ENCODE assay signal across 1 cellular context in the genomic region with DNA sequence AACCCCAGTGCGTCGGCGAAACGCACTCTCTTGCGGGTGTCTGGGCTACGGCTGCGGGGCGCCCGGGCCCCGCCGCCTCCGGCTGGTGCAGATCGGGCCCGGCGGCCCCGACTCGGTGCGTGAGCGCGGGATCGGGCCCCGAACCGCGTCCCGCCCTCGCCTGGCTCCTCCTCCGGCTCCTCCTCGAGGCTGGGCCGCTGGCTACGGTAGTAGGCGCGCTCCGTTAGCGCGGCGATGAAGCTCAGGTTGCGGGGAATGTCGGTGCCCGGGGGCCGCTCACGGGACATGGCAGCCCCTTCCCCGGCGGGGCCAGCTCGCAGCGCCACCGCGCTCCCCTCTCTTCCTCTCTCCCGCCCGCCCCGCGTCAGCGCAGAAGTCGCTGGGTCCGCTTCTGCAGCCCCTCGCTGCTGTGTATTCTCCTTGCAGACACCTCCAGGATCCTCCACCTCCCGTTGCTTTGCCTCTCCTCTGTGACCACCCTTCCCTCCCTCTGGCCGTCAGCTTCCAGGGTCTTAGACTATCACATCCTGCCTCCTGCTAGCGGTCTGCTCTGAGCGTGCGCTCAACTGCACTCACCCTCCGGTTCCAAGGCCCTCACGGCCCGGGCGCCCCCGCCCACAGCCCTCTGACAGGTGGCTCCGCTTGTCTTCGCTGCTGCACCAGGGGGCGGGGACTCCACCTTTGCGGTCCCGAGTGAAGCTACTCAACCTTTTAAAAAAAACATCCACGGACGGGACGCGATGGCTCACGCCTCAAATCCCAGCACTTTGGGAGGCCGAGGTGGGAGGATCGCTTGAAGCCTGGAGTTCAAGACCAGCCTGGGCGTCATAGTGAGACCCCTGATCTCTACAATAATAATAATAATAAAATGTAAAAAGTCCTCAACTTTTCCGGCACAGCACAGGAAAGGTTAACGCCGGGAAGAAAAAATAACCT.
TF ChIP-seq lines count a peak whose summit lies in the region.

A gene with protein sequence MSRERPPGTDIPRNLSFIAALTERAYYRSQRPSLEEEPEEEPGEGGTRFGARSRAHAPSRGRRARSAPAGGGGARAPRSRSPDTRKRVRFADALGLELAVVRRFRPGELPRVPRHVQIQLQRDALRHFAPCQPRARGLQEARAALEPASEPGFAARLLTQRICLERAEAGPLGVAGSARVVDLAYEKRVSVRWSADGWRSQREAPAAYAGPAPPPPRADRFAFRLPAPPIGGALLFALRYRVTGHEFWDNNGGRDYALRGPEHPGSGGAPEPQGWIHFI (minus strand): TSS at position 570 of the 936 bp plus-strand sequence. CDS start 283 bp downstream, at position 287.

TF ChIP-seq in HepG2, 621 proteins besides CTCF, POLR2A, EP300 and RAD21 (continued from another document and continues in another):
- TF ChIP-seq, protein P1, sequence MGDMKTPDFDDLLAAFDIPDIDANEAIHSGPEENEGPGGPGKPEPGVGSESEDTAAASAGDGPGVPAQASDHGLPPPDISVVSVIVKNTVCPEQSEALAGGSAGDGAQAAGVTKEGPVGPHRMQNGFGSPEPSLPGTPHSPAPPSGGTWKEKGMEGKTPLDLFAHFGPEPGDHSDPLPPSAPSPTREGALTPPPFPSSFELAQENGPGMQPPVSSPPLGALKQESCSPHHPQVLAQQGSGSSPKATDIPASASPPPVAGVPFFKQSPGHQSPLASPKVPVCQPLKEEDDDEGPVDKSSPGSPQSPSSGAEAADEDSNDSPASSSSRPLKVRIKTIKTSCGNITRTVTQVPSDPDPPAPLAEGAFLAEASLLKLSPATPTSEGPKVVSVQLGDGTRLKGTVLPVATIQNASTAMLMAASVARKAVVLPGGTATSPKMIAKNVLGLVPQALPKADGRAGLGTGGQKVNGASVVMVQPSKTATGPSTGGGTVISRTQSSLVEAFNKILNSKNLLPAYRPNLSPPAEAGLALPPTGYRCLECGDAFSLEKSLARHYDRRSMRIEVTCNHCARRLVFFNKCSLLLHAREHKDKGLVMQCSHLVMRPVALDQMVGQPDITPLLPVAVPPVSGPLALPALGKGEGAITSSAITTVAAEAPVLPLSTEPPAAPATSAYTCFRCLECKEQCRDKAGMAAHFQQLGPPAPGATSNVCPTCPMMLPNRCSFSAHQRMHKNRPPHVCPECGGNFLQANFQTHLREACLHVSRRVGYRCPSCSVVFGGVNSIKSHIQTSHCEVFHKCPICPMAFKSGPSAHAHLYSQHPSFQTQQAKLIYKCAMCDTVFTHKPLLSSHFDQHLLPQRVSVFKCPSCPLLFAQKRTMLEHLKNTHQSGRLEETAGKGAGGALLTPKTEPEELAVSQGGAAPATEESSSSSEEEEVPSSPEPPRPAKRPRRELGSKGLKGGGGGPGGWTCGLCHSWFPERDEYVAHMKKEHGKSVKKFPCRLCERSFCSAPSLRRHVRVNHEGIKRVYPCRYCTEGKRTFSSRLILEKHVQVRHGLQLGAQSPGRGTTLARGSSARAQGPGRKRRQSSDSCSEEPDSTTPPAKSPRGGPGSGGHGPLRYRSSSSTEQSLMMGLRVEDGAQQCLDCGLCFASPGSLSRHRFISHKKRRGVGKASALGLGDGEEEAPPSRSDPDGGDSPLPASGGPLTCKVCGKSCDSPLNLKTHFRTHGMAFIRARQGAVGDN (CRISPR knock-in tag; IDR thresholded peaks at IDR 0.05): peak; percentile 91
- TF ChIP-seq, protein P2, sequence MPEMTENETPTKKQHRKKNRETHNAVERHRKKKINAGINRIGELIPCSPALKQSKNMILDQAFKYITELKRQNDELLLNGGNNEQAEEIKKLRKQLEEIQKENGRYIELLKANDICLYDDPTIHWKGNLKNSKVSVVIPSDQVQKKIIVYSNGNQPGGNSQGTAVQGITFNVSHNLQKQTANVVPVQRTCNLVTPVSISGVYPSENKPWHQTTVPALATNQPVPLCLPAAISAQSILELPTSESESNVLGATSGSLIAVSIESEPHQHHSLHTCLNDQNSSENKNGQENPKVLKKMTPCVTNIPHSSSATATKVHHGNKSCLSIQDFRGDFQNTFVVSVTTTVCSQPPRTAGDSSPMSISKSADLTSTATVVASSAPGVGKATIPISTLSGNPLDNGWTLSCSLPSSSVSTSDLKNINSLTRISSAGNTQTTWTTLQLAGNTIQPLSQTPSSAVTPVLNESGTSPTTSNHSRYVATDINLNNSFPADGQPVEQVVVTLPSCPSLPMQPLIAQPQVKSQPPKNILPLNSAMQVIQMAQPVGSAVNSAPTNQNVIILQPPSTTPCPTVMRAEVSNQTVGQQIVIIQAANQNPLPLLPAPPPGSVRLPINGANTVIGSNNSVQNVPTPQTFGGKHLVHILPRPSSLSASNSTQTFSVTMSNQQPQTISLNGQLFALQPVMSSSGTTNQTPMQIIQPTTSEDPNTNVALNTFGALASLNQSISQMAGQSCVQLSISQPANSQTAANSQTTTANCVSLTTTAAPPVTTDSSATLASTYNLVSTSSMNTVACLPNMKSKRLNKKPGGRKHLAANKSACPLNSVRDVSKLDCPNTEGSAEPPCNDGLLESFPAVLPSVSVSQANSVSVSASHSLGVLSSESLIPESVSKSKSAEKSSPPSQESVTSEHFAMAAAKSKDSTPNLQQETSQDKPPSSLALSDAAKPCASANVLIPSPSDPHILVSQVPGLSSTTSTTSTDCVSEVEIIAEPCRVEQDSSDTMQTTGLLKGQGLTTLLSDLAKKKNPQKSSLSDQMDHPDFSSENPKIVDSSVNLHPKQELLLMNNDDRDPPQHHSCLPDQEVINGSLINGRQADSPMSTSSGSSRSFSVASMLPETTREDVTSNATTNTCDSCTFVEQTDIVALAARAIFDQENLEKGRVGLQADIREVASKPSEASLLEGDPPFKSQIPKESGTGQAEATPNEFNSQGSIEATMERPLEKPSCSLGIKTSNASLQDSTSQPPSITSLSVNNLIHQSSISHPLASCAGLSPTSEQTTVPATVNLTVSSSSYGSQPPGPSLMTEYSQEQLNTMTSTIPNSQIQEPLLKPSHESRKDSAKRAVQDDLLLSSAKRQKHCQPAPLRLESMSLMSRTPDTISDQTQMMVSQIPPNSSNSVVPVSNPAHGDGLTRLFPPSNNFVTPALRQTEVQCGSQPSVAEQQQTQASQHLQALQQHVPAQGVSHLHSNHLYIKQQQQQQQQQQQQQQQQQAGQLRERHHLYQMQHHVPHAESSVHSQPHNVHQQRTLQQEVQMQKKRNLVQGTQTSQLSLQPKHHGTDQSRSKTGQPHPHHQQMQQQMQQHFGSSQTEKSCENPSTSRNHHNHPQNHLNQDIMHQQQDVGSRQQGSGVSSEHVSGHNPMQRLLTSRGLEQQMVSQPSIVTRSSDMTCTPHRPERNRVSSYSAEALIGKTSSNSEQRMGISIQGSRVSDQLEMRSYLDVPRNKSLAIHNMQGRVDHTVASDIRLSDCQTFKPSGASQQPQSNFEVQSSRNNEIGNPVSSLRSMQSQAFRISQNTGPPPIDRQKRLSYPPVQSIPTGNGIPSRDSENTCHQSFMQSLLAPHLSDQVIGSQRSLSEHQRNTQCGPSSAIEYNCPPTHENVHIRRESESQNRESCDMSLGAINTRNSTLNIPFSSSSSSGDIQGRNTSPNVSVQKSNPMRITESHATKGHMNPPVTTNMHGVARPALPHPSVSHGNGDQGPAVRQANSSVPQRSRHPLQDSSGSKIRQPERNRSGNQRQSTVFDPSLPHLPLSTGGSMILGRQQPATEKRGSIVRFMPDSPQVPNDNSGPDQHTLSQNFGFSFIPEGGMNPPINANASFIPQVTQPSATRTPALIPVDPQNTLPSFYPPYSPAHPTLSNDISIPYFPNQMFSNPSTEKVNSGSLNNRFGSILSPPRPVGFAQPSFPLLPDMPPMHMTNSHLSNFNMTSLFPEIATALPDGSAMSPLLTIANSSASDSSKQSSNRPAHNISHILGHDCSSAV (CRISPR knock-in tag; IDR thresholded peaks at IDR 0.05; ENCODE audit: borderline replicate concordance): peak; percentile 94
- no peak for TF ChIP-seq ZSCAN29 (CRISPR knock-in tag; conservative IDR thresholded peaks at IDR 0.05)
- TF ChIP-seq HNRNPK (IDR thresholded peaks at IDR 0.05; ENCODE audit: low read depth, low read length, poor library complexity, severe bottlenecking): no peak
- no peak for TF ChIP-seq KDM6A (CRISPR knock-in tag; IDR thresholded peaks at IDR 0.05; ENCODE audit: low read depth)
- TF ChIP-seq FOXM1 (CRISPR knock-in tag; IDR thresholded peaks at IDR 0.05): no peak
- TF ChIP-seq EZH2 (conservative IDR thresholded peaks at IDR 0.05; ENCODE audit: low read depth, low read length): no peak
- TF ChIP-seq HMGA1 (CRISPR knock-in tag; conservative IDR thresholded peaks at IDR 0.05): no peak
- TF ChIP-seq CHD2 (IDR thresholded peaks at IDR 0.05; ENCODE audit: low read depth, low read length): no peak
- TF ChIP-seq ZNF878 (CRISPR knock-in tag; IDR thresholded peaks at IDR 0.05): no peak
- TF ChIP-seq CEBPB (IDR thresholded peaks at IDR 0.05; ENCODE audit: borderline replicate concordance, low read depth, low read length): no peak
- no peak; the same call in 1 of the 2 replicates for TF ChIP-seq ZNF660 (CRISPR knock-in tag; IDR thresholded peaks at IDR 0.05; ENCODE audit: borderline replicate concordance, low read depth)
- no peak; the same call in none of the 2 replicates for TF ChIP-seq MAF1 (CRISPR knock-in tag; IDR thresholded peaks at IDR 0.05; ENCODE audit: borderline replicate concordance)
- TF ChIP-seq, protein P3, sequence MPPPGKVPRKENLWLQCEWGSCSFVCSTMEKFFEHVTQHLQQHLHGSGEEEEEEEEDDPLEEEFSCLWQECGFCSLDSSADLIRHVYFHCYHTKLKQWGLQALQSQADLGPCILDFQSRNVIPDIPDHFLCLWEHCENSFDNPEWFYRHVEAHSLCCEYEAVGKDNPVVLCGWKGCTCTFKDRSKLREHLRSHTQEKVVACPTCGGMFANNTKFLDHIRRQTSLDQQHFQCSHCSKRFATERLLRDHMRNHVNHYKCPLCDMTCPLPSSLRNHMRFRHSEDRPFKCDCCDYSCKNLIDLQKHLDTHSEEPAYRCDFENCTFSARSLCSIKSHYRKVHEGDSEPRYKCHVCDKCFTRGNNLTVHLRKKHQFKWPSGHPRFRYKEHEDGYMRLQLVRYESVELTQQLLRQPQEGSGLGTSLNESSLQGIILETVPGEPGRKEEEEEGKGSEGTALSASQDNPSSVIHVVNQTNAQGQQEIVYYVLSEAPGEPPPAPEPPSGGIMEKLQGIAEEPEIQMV (CRISPR knock-in tag; IDR thresholded peaks at IDR 0.05; ENCODE audit: low read depth): peak; percentile 62; the same call in 1 of the 2 replicates
- TF ChIP-seq, protein P4, sequence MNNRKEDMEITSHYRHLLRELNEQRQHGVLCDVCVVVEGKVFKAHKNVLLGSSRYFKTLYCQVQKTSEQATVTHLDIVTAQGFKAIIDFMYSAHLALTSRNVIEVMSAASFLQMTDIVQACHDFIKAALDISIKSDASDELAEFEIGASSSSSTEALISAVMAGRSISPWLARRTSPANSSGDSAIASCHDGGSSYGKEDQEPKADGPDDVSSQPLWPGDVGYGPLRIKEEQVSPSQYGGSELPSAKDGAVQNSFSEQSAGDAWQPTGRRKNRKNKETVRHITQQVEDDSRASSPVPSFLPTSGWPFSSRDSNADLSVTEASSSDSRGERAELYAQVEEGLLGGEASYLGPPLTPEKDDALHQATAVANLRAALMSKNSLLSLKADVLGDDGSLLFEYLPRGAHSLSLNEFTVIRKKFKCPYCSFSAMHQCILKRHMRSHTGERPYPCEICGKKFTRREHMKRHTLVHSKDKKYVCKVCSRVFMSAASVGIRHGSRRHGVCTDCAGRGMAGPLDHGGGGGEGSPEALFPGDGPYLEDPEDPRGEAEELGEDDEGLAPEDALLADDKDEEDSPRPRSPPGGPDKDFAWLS (CRISPR knock-in tag; IDR thresholded peaks at IDR 0.05; ENCODE audit: borderline replicate concordance): peak; percentile 96; the same call in 1 of the 2 replicates
- TF ChIP-seq ZBTB7B (CRISPR knock-in tag; IDR thresholded peaks at IDR 0.05): peak; percentile 88
- peak; percentile 99; the same call in 1 of the 2 replicates for TF ChIP-seq CHCHD3 (CRISPR knock-in tag; IDR thresholded peaks at IDR 0.05)
- no peak for TF ChIP-seq FOSL1 (CRISPR knock-in tag; IDR thresholded peaks at IDR 0.05; ENCODE audit: borderline replicate concordance)
- peak; percentile 6; the same call in 1 of the 2 replicates for TF ChIP-seq FOXO1 (CRISPR knock-in tag; IDR thresholded peaks at IDR 0.05)
- TF ChIP-seq TARDBP (CRISPR knock-in tag; IDR thresholded peaks at IDR 0.05): peak; percentile 58; the same call in 1 of the 2 replicates
- TF ChIP-seq, protein P5, sequence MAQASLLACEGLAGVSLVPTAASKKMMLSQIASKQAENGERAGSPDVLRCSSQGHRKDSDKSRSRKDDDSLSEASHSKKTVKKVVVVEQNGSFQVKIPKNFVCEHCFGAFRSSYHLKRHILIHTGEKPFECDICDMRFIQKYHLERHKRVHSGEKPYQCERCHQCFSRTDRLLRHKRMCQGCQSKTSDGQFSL (CRISPR knock-in tag; IDR thresholded peaks at IDR 0.05): no peak
- TF ChIP-seq, protein P6, sequence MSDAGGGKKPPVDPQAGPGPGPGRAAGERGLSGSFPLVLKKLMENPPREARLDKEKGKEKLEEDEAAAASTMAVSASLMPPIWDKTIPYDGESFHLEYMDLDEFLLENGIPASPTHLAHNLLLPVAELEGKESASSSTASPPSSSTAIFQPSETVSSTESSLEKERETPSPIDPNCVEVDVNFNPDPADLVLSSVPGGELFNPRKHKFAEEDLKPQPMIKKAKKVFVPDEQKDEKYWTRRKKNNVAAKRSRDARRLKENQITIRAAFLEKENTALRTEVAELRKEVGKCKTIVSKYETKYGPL (CRISPR knock-in tag; IDR thresholded peaks at IDR 0.05): 0 out of 2 replicates have a peak, but pooled peaks have one; percentile 52
- TF ChIP-seq, protein P7, sequence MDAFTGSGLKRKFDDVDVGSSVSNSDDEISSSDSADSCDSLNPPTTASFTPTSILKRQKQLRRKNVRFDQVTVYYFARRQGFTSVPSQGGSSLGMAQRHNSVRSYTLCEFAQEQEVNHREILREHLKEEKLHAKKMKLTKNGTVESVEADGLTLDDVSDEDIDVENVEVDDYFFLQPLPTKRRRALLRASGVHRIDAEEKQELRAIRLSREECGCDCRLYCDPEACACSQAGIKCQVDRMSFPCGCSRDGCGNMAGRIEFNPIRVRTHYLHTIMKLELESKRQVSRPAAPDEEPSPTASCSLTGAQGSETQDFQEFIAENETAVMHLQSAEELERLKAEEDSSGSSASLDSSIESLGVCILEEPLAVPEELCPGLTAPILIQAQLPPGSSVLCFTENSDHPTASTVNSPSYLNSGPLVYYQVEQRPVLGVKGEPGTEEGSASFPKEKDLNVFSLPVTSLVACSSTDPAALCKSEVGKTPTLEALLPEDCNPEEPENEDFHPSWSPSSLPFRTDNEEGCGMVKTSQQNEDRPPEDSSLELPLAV (CRISPR knock-in tag; conservative IDR thresholded peaks at IDR 0.05; ENCODE audit: low read depth): no peak
- peak; percentile 91 for TF ChIP-seq ZFP37 (CRISPR knock-in tag; IDR thresholded peaks at IDR 0.05; ENCODE audit: borderline replicate concordance)
- TF ChIP-seq SATB2 (CRISPR knock-in tag; IDR thresholded peaks at IDR 0.05): peak; percentile 26; the same call in 1 of the 2 replicates
- no peak for TF ChIP-seq PRMT3 (CRISPR knock-in tag; IDR thresholded peaks at IDR 0.05; ENCODE audit: borderline replicate concordance, low read depth)
- TF ChIP-seq NFIC (IDR thresholded peaks at IDR 0.05; ENCODE audit: low read length): no peak
- TF ChIP-seq ZNF775 (CRISPR knock-in tag; IDR thresholded peaks at IDR 0.05; ENCODE audit: borderline replicate concordance): no peak
- TF ChIP-seq NFE2 (CRISPR knock-in tag; IDR thresholded peaks at IDR 0.05): no peak
- TF ChIP-seq, protein P8, sequence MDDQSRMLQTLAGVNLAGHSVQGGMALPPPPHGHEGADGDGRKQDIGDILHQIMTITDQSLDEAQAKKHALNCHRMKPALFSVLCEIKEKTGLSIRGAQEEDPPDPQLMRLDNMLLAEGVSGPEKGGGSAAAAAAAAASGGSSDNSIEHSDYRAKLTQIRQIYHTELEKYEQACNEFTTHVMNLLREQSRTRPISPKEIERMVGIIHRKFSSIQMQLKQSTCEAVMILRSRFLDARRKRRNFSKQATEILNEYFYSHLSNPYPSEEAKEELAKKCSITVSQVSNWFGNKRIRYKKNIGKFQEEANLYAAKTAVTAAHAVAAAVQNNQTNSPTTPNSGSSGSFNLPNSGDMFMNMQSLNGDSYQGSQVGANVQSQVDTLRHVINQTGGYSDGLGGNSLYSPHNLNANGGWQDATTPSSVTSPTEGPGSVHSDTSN (CRISPR knock-in tag; IDR thresholded peaks at IDR 0.05; ENCODE audit: borderline replicate concordance): 0 out of 2 replicates have a peak, but pooled peaks have one; percentile 87
- no peak; the same call in 1 of the 2 replicates for TF ChIP-seq ATAD3A (CRISPR knock-in tag; IDR thresholded peaks at IDR 0.05)
